8 cellular contexts compared by ENCODE assay signal in genomic region chrX:1453951-1454785, GRCh38. TPM values are rescaled to one million over a fixed set of nuclear protein-coding genes. Genes with fewer than 3 reads are reported as not detected.
DNase-seq lines count a peak whose midpoint lies in the region; ATAC-seq and TF ChIP-seq lines count a peak whose summit lies in the region.

No MANE protein-coding gene starts in this region.

- H3K4me3 ChIP-seq in CD4-positive, CD25-positive, alpha-beta regulatory T cell (ENCODE audit: low read depth, low read length): peak overlapping the region; percentile 58
- H3K4me3 ChIP-seq in KMS-11 (IDR thresholded peaks at IDR 0.05; ENCODE audit: insufficient read depth, low read depth, low read length): no peak overlapping the region
- peak overlapping the region; percentile 61 for H3K4me3 ChIP-seq in fibroblast of the aortic adventitia (ENCODE audit: low read depth, low read length)
- H3K4me3 ChIP-seq in tibial artery: peak overlapping the region; percentile 75 to 86

- peak overlapping the region in 1 of 3 donors; percentile 79 for H3K27ac Mint-ChIP-seq in CD4-positive, CD25-positive, alpha-beta regulatory T cell
- H3K27ac Mint-ChIP-seq in osteocyte (ENCODE audit: unreplicated experiment): no peak overlapping the region

- DNase-seq in CD4-positive, CD25-positive, alpha-beta regulatory T cell: peak; percentile 77 to 90 (median 88)
- peak; percentile 91 for DNase-seq in activated T-cell treated with anti-CD3 and anti-CD28 coated beads for 4 hours
- DNase-seq in fibroblast of the aortic adventitia (ENCODE audit: low read depth): peak; percentile 72
- DNase-seq in osteocyte (ENCODE audit: extremely low spot score, unreplicated experiment): peak; percentile 96
- DNase-seq in tibial artery: peak; percentile 82 to 92
- no peak for DNase-seq in SW 1271 (lab: John Stamatoyannopoulos, UW)

- peak overlapping the region; percentile 56 to 83 (median 75) for H3K4me3 Mint-ChIP-seq in CD4-positive, CD25-positive, alpha-beta regulatory T cell
- peak overlapping the region; percentile 36 for H3K4me3 Mint-ChIP-seq in osteocyte (ENCODE audit: unreplicated experiment)

- H3K79me2 ChIP-seq in KMS-11 (ENCODE audit: insufficient read depth, low read depth): peaks cover 21% of the 10 kb centered on the region; the same call in 1 of the 2 replicates

- peaks cover 0 to 5% (median 1%) of the 10 kb centered on the region in 7 donors for H3K9me3 Mint-ChIP-seq in CD4-positive, CD25-positive, alpha-beta regulatory T cell
- peaks cover 1% of the 10 kb centered on the region for H3K9me3 Mint-ChIP-seq in osteocyte (ENCODE audit: unreplicated experiment)

- H2AFZ ChIP-seq in KMS-11 (ENCODE audit: low read depth): no peak overlapping the region

- peak overlapping the region; percentile 97 for H3K27ac ChIP-seq in CD4-positive, CD25-positive, alpha-beta regulatory T cell (ENCODE audit: insufficient read depth, low read length, poor library complexity, severe bottlenecking)
- H3K27ac ChIP-seq in KMS-11: no peak overlapping the region
- H3K27ac ChIP-seq in tibial artery: peak overlapping the region; percentile 87 to 94

- peaks cover 0 to 34% (median 7%) of the 10 kb centered on the region in 4 donors for H3K4me1 Mint-ChIP-seq in CD4-positive, CD25-positive, alpha-beta regulatory T cell
- peaks cover 5% of the 10 kb centered on the region for H3K4me1 Mint-ChIP-seq in osteocyte (ENCODE audit: unreplicated experiment)

- peaks cover 7% of the 10 kb centered on the region for H3K36me3 Mint-ChIP-seq in CD4-positive, CD25-positive, alpha-beta regulatory T cell
- peaks cover 2% of the 10 kb centered on the region for H3K36me3 Mint-ChIP-seq in osteocyte (ENCODE audit: unreplicated experiment)

- no peak overlapping the region for H3K9ac ChIP-seq in KMS-11

- no peaks in the 10 kb centered on the region for H3K9me3 ChIP-seq in CD4-positive, CD25-positive, alpha-beta regulatory T cell (ENCODE audit: control insufficient read depth in 2 of 2, low read length in 2 of 2)
- H3K9me3 ChIP-seq in tibial artery: no peaks in the 10 kb centered on the region

- ATAC-seq in CD4-positive, CD25-positive, alpha-beta regulatory T cell (ENCODE audit: low read depth in 2 of 2): peak; percentile 30 to 35
- ATAC-seq in GM21526 (IDR thresholded peaks at IDR 0.05; ENCODE audit: low FRiP score, unreplicated experiment): peak; percentile 41

- H3K27me3 Mint-ChIP-seq in CD4-positive, CD25-positive, alpha-beta regulatory T cell: no peaks in the 10 kb centered on the region
- H3K27me3 Mint-ChIP-seq in osteocyte (ENCODE audit: unreplicated experiment): peaks cover 10% of the 10 kb centered on the region

- intact Hi-C loops in tibial artery (cut with DNase I; ENCODE audit: low total_unique reads): loop anchor here (2.0 to 10.0 kb wide), 5 partner anchors 61 to 1141 kb away; partner anchors contain the start of genes AKAP17A, GTPBP6 and SLC25A6

- no peaks in the 10 kb centered on the region for H3K27me3 ChIP-seq in CD4-positive, CD25-positive, alpha-beta regulatory T cell (ENCODE audit: control insufficient read depth, insufficient read depth, low read length)
- no peaks in the 10 kb centered on the region for H3K27me3 ChIP-seq in KMS-11 (ENCODE audit: insufficient read depth, low read depth)
- no peaks in the 10 kb centered on the region for H3K27me3 ChIP-seq in tibial artery

- TF ChIP-seq CTCF in KMS-11 (conservative IDR thresholded peaks at IDR 0.05; ENCODE audit: low read depth, low read length) (peak; percentile 78), fibroblast of the aortic adventitia (IDR thresholded peaks at IDR 0.05; ENCODE audit: insufficient read depth, low read length) (peak; percentile 94), osteocyte (IDR thresholded peaks at IDR 0.05) (peak; percentile 98), tibial artery (IDR thresholded peaks at IDR 0.05) (peak; percentile 95 to 98)

- no peaks in the 10 kb centered on the region for H3K36me3 ChIP-seq in CD4-positive, CD25-positive, alpha-beta regulatory T cell (ENCODE audit: control insufficient read depth, insufficient read depth, low read length)
- H3K36me3 ChIP-seq in KMS-11 (ENCODE audit: insufficient read depth): no peaks in the 10 kb centered on the region
- H3K36me3 ChIP-seq in tibial artery: no peaks in the 10 kb centered on the region

- H4K20me1 ChIP-seq in KMS-11 (ENCODE audit: insufficient read depth): no peaks in the 10 kb centered on the region

- peak overlapping the region; percentile 26; the same call in 1 of the 2 replicates for H3K4me2 ChIP-seq in KMS-11

- peaks cover 29% of the 10 kb centered on the region for H3K4me1 ChIP-seq in CD4-positive, CD25-positive, alpha-beta regulatory T cell (ENCODE audit: control insufficient read depth, insufficient read depth, low read length, poor library complexity, severe bottlenecking)
- peaks cover 24% of the 10 kb centered on the region for H3K4me1 ChIP-seq in KMS-11 (ENCODE audit: low read depth, poor library complexity, severe bottlenecking)
- peaks cover 0 to 32% (median 22%) of the 10 kb centered on the region in 4 donors for H3K4me1 ChIP-seq in tibial artery

RNA-seq across cellular contexts. Expression of gene ASMTL, which starts 1.5 kb away (rescaled TPM):
- total RNA-seq in CD4-positive, CD25-positive, alpha-beta regulatory T cell: 47.7 TPM
- 10 to 100 TPM; 32.1 to 50.1 (median 41.0) TPM for polyA plus RNA-seq in CD4-positive, CD25-positive, alpha-beta regulatory T cell
- total RNA-seq in fibroblast of the aortic adventitia (ENCODE audit: low replicate concordance) (17.6 and 30.2 TPM in 2 replicates), osteocyte (33.3 and 35.9 TPM in 2 replicates)

Comparison
In these comparisons a context has a peak if more than half of its experiments do, and no peak if none do; other contexts are left out.
1. DNase-seq: peak in CD4-positive, CD25-positive, alpha-beta regulatory T cell (3 of 3), activated T-cell treated with anti-CD3 and anti-CD28 coated beads for 4 hours (single experiment), fibroblast of the aortic adventitia (single experiment), osteocyte (single experiment) and tibial artery (2 of 2); none in SW 1271 (0 of 2).
2. Peak in every context shown above with its lines, with median percentiles within 50 percentile points of each other: CTCF ChIP-seq.